10 cellular contexts compared by ENCODE assay signal in genomic region chr6:160348209-160348551, GRCh38. TPM values are rescaled to one million over a fixed set of nuclear protein-coding genes. Genes with fewer than 3 reads are reported as not detected.
DNase-seq lines count a peak whose midpoint lies in the region; TF ChIP-seq lines count a peak whose summit lies in the region.
"Had no signal": no experiment of that assay in that cellular context is flagged by ENCODE, and none has a peak within 500 bp of the region (broad histone marks: within the 10 kb centered on the region; RNA-seq: fewer than 3 reads in every experiment).

SLC22A3 (plus strand) TSS chr6:160348378; CDS start chr6:160348420, 42 bp downstream.

- H3K4me1 ChIP-seq in Peyer's patch: peaks cover 0 to 9% (median 0%) of the 10 kb centered on the region in 4 donors

- peak within 1 kb of the TSS; percentile 79 to 87 (median 84) for H3K4me3 Mint-ChIP-seq in nephron

- H3K9me3 Mint-ChIP-seq in nephron: no peaks in the 10 kb centered on the region
- H3K9me3 Mint-ChIP-seq: central memory CD8-positive, alpha-beta T cell had no signal

- H3K27ac ChIP-seq in Peyer's patch: peak within 1 kb of the TSS; percentile 40 to 74 (median 58)

- peak within 1 kb of the TSS; percentile 30 to 70 (median 52) for H3K4me3 ChIP-seq in Peyer's patch
- peak within 1 kb of the TSS; percentile 71 for H3K4me3 ChIP-seq in fibroblast of villous mesenchyme (ENCODE audit: low read depth, low read length)

- in situ Hi-C loops in ACHN (cut with HindIII; ENCODE audit: low pct_ligation_motif_present, low pct_unique_long_range_greater_than_20kb, low sequenced_read_pairs): no loop called here

- TF ChIP-seq POLR2A in Peyer's patch (IDR thresholded peaks at IDR 0.05): no peak

- no peaks in the 10 kb centered on the region for H3K9me3 ChIP-seq in Peyer's patch

- no peaks in the 10 kb centered on the region for H3K36me3 ChIP-seq in Peyer's patch

- no peaks in the 10 kb centered on the region for H3K27me3 ChIP-seq in Peyer's patch

- H3K36me3 Mint-ChIP-seq in nephron (ENCODE audit: low read depth): no peaks in the 10 kb centered on the region

- TF ChIP-seq CTCF in Peyer's patch (IDR thresholded peaks at IDR 0.05) (no peak), fibroblast of villous mesenchyme (IDR thresholded peaks at IDR 0.05; ENCODE audit: insufficient read depth, low read depth, low read length) (no peak), nephron (IDR thresholded peaks at IDR 0.05; ENCODE audit: unreplicated experiment in 3 of 3) (no peak)

- H3K27me3 Mint-ChIP-seq in nephron (ENCODE audit: low read depth): peaks cover 77% of the 10 kb centered on the region

- DNase-seq in 8988T (peak; percentile 55), Peyer's patch (peak in 2 of 3 donors; percentile 56 to 68), fibroblast of villous mesenchyme (ENCODE audit: low read depth) (peak; percentile 5), midbrain (lab: John Stamatoyannopoulos, UW) (no peak), ACHN (no peak), AG08395 (ENCODE audit: low spot score) (no peak), NCI-H82 treated with DMSO at 0.1 percent for 48 hours (lab: John Stamatoyannopoulos, UW; ENCODE audit: unreplicated experiment) (no peak)
- DNase-seq: RPMI8226 had no signal

- H3K27ac Mint-ChIP-seq in nephron: peak within 1 kb of the TSS; percentile 52 to 54 (median 53)

- H3K4me1 Mint-ChIP-seq in nephron: peaks cover 34% of the 10 kb centered on the region
- H3K4me1 Mint-ChIP-seq: central memory CD8-positive, alpha-beta T cell had no signal

RNA-seq across cellular contexts. Expression of gene SLC22A3, which starts in this region (rescaled TPM):
- total RNA-seq in Peyer's patch (10 to 100 TPM in 1 of 4 donors, 1 to 10 TPM in 3; 2.5 to 10.6 (median 8.9) TPM), fibroblast of villous mesenchyme (1.3 and 10.0 TPM in 2 replicates)

Comparison
In these comparisons a context has a peak if more than half of its experiments do, and no peak if none do; other contexts are left out.
1. DNase-seq: peak in 8988T (single experiment), Peyer's patch (2 of 3) and fibroblast of villous mesenchyme (single experiment); none in midbrain (single experiment), ACHN (single experiment), AG08395 (single experiment) and NCI-H82 treated with DMSO at 0.1 percent for 48 hours (single experiment).